15 cellular contexts compared by ENCODE assay signal in genomic region chr12:47736216-47736615, GRCh38. TPM values are rescaled to one million over a fixed set of nuclear protein-coding genes. Genes with fewer than 3 reads are reported as not detected.
DNase-seq lines count a peak whose midpoint lies in the region; ATAC-seq and TF ChIP-seq lines count a peak whose summit lies in the region.
"Had no signal": no experiment of that assay in that cellular context is flagged by ENCODE, and none has a peak within 500 bp of the region (broad histone marks: within the 10 kb centered on the region; RNA-seq: fewer than 3 reads in every experiment).

No MANE protein-coding gene starts in this region.

- no peak for TF ChIP-seq CTCF in ascending aorta (IDR thresholded peaks at IDR 0.05)
- no peak for TF ChIP-seq CTCF in heart right ventricle (IDR thresholded peaks at IDR 0.05)
- TF ChIP-seq CTCF in ovary (IDR thresholded peaks at IDR 0.05) = no peak
- TF ChIP-seq CTCF in tibial nerve (IDR thresholded peaks at IDR 0.05) = no peak

- H3K36me3 ChIP-seq in ascending aorta = peaks cover 0 to 19% of the 10 kb centered on the region in 2 donors
- peaks cover 0 to 16% (median 0%) of the 10 kb centered on the region in 9 donors for H3K36me3 ChIP-seq in heart right ventricle
- H3K36me3 ChIP-seq in ovary = no peaks in the 10 kb centered on the region
- no peaks in the 10 kb centered on the region for H3K36me3 ChIP-seq in tibial nerve
- H3K36me3 ChIP-seq: BE2C, WERI-Rb-1 had no signal

- intact Hi-C loops in ascending aorta (cut with DNase I) (no loop called here), heart right ventricle (cut with DNase I) (loop anchor here in 3 of 10 donors (2.0 kb wide), 3 partner anchors 17 to 19 kb away; no protein-coding TSS in a partner anchor), ovary (cut with DNase I) (loop anchor here in 2 of 4 donors (5.0 to 10.0 kb wide), 2 partner anchors 41 to 99 kb away; no protein-coding TSS in a partner anchor)

- H3K27me3 ChIP-seq in ascending aorta (no peaks in the 10 kb centered on the region), heart right ventricle (no peaks in the 10 kb centered on the region), ovary (no peaks in the 10 kb centered on the region), tibial nerve (no peaks in the 10 kb centered on the region)
- H3K27me3 ChIP-seq: BE2C had no signal

- WGBS in heart right ventricle, 2 donors = 31 to 49% methylated on average over 4 of the region's 4 CpGs
- WGBS in ovary, 3 donors = 54 to 75% (median 64%) methylated on average over 4 of the region's 4 CpGs
- WGBS in tibial nerve, 2 donors = 73 to 95% methylated on average over 3 to 4 of the region's 4 CpGs

- no peak for TF ChIP-seq POLR2A in ovary (IDR thresholded peaks at IDR 0.05)
- TF ChIP-seq POLR2A in tibial nerve (IDR thresholded peaks at IDR 0.05) = no peak

- H3K4me3 ChIP-seq in ascending aorta = no peak overlapping the region
- peak overlapping the region in 1 of 10 donors; percentile 18 for H3K4me3 ChIP-seq in heart right ventricle
- H3K4me3 ChIP-seq in ovary = no peak overlapping the region
- H3K4me3 ChIP-seq in tibial nerve = no peak overlapping the region
- H3K4me3 ChIP-seq: GM23248 had no signal

- peaks cover 18 to 38% of the 10 kb centered on the region in 2 donors for H3K4me1 ChIP-seq in ascending aorta
- peaks cover 41 to 95% (median 78%) of the 10 kb centered on the region in 9 donors for H3K4me1 ChIP-seq in heart right ventricle
- peaks cover 39% of the 10 kb centered on the region for H3K4me1 ChIP-seq in ovary (ENCODE audit: insufficient read depth)
- H3K4me1 ChIP-seq in tibial nerve = peaks cover 11 to 80% (median 48%) of the 10 kb centered on the region in 4 donors

- H3K27ac ChIP-seq in ascending aorta (peak overlapping the region; percentile 80 to 86), heart right ventricle (peak overlapping the region; percentile 76 to 93 (median 86)), ovary (peak overlapping the region; percentile 11 to 91), tibial nerve (peak overlapping the region; percentile 52 to 90 (median 79))
- H3K27ac ChIP-seq: WERI-Rb-1 had no signal

- H3K9me3 ChIP-seq in ascending aorta (no peaks in the 10 kb centered on the region), heart right ventricle (no peaks in the 10 kb centered on the region), ovary (no peaks in the 10 kb centered on the region), tibial nerve (no peaks in the 10 kb centered on the region)
- H3K9me3 ChIP-seq: BE2C had no signal

- DNase-seq in ascending aorta (ENCODE audit: low spot score in 2 of 2) (no peak), heart right ventricle (no peak), ovary (no peak), tibial nerve (ENCODE audit: low spot score in 2 of 2) (no peak), SW 1271 (lab: John Stamatoyannopoulos, UW) (no peak)
- no peak for DNase-seq in stimulated activated CD4-positive, alpha-beta T cell treated with anti-CD3 and anti-CD28 coated beads, Interleukin-1b, Interleukin-23, amount 100 ng/mL, for 48 hours
- DNase-seq: activated naive CD4-positive, alpha-beta T cell treated with Interleukin-2 at 50 U/mL for 16 hours; central memory CD4-positive, alpha-beta T cell; DMS53; stimulated activated naive CD8-positive, alpha-beta T cell treated with anti-CD3 and anti-CD28 coated beads, Interleukin-15, Interleukin-2, amounts not matched to agents 100 U/mL and 50 U/mL, for 24 hours; WERI-Rb-1 had no signal

- TF ChIP-seq EP300 in ovary (IDR thresholded peaks at IDR 0.05) = no peak
- TF ChIP-seq EP300 in tibial nerve (IDR thresholded peaks at IDR 0.05) = no peak

- ATAC-seq in heart right ventricle = no peak
- ATAC-seq in HG03460 (IDR thresholded peaks at IDR 0.05; ENCODE audit: unreplicated experiment) = no peak
- ATAC-seq: stimulated activated naive CD8-positive, alpha-beta T cell treated with anti-CD3 and anti-CD28 coated beads, Interleukin-15, Interleukin-2, amounts not matched to agents 100 U/mL and 50 U/mL, for 24 hours had no signal

RNA-seq across cellular contexts. Expression of gene ENDOU, which starts 10.9 kb away (rescaled TPM):
- not detected for total RNA-seq in ascending aorta
- total RNA-seq in heart right ventricle = under 1 TPM in 9 of 10 donors, not detected in 1; 0.11 to 0.56 (median 0.31) TPM
- under 1 TPM; 0.26 to 0.29 TPM for polyA plus RNA-seq in heart right ventricle
- total RNA-seq in ovary = 1 to 10 TPM in 5 of 7 donors, under 1 TPM in 2; 0.69 to 3.6 (median 1.3) TPM
- polyA plus RNA-seq in ovary = 1 to 10 TPM; 1.4 to 1.6 TPM
- 1 to 10 TPM in 1 of 4 donors, under 1 TPM in 2, not detected in 1; 0.30 to 1.2 (median 0.42) TPM for total RNA-seq in tibial nerve
- total RNA-seq: kidney epithelial cell had no signal
- polyA plus RNA-seq: GM23248 had no signal

RNA-seq across cellular contexts. Expression of gene RAPGEF3, which starts 22.5 kb away (rescaled TPM):
- total RNA-seq in ascending aorta (165 TPM), heart right ventricle (10 to 100 TPM in 9 of 10 donors, 1 to 10 TPM in 1; 9.5 to 54.9 (median 19.8) TPM), ovary (100 to 1,000 TPM in 3 of 7 donors, 10 to 100 TPM in 4; 50.4 to 132 (median 93.5) TPM), tibial nerve (100 to 1,000 TPM in 1 of 4 donors, 10 to 100 TPM in 3; 47.3 to 109 (median 83.6) TPM)
- polyA plus RNA-seq in heart right ventricle (100 to 1,000 TPM in 1 of 2 donors, 10 to 100 TPM in 1; 22.4 to 173 TPM), ovary (10 to 100 TPM; 16.9 to 68.4 TPM)

RNA-seq across cellular contexts. Expression of gene RPAP3, which starts 30.4 kb away (rescaled TPM):
- total RNA-seq in ascending aorta (8.1 TPM), heart right ventricle (10 to 100 TPM; 18.6 to 28.0 (median 21.8) TPM), ovary (10 to 100 TPM; 18.4 to 71.3 (median 41.8) TPM), tibial nerve (10 to 100 TPM in 3 of 4 donors, 1 to 10 TPM in 1; 8.8 to 19.2 (median 15.5) TPM)
- polyA plus RNA-seq in heart right ventricle (10 to 100 TPM in 1 of 2 donors, 1 to 10 TPM in 1; 4.8 to 10.1 TPM), ovary (10 to 100 TPM; 15.6 to 18.6 TPM)

RNA-seq across cellular contexts. Expression of gene SLC48A1, which starts 36.8 kb away (rescaled TPM):
- total RNA-seq in ascending aorta (144 TPM), heart right ventricle (10 to 100 TPM; 18.6 to 31.9 (median 22.1) TPM), ovary (100 to 1,000 TPM in 2 of 7 donors, 10 to 100 TPM in 5; 36.7 to 143 (median 98.3) TPM), tibial nerve (10 to 100 TPM; 24.6 to 37.9 (median 33.8) TPM)
- polyA plus RNA-seq in heart right ventricle (10 to 100 TPM; 12.6 to 26.2 TPM), ovary (10 to 100 TPM; 24.1 to 41.1 TPM)
